ENCODE assay signal across 8 cellular contexts in genomic region chr4:67087897-67088296, GRCh38.
DNase-seq lines count a peak whose midpoint lies in the region; ATAC-seq and TF ChIP-seq lines count a peak whose summit lies in the region.

No MANE protein-coding gene starts in this region.

- DNase-seq in DMS114 treated with DMSO at 0.1 percent for 48 hours (lab: John Stamatoyannopoulos, UW; ENCODE audit: unreplicated experiment) (peak; percentile 0), RWPE1 (ENCODE audit: low spot score) (peak; percentile 5), mammary epithelial cell (peak; percentile 22), midbrain (lab: John Stamatoyannopoulos, UW) (peak; percentile 37), ascending aorta (ENCODE audit: low spot score in 2 of 2) (no peak), cortex of kidney (lab: John Stamatoyannopoulos, UW) (no peak)

- CTCF ChIA-PET in RWPE1 (lab: Yijun Ruan, JAX): interaction anchor here (0.6 to 1.7 kb wide), 7 partner anchors 14 to 306 kb away, joined by 3 to 8 read pairs (median 3); no protein-coding TSS in a partner anchor
- CTCF ChIA-PET in mammary epithelial cell (lab: Charles Lee; ENCODE audit: low non-redundant PET): interaction anchor here (0.6 kb wide), 1 partner anchor 57 kb away, joined by 5 read pairs; no protein-coding TSS in a partner anchor

- peak; percentile 69 for ATAC-seq in GM19372 (IDR thresholded peaks at IDR 0.05; ENCODE audit: low read depth, unreplicated experiment)
- peak; percentile 92 for ATAC-seq in HG03378 (IDR thresholded peaks at IDR 0.05; ENCODE audit: unreplicated experiment)

- peak; percentile 20; the same call in 1 of the 2 replicates for TF ChIP-seq CTCF in RWPE1 (conservative IDR thresholded peaks at IDR 0.05; ENCODE audit: low read depth)
- peak; percentile 79 to 82 for TF ChIP-seq CTCF in mammary epithelial cell (conservative IDR thresholded peaks at IDR 0.05 in 1 of 2, IDR thresholded peaks at IDR 0.05 in 1 of 2; ENCODE audit: extremely low read depth in 1 of 2, insufficient read depth in 1 of 2, low read depth in 1 of 2, low read length in 2 of 2)
- TF ChIP-seq CTCF in ascending aorta (IDR thresholded peaks at IDR 0.05): peak in 1 of 3 experiments; percentile 21

- peaks cover 2% of the 10 kb centered on the region for H3K27me3 ChIP-seq in mammary epithelial cell (ENCODE audit: insufficient read depth, low read length)
- no peaks in the 10 kb centered on the region for H3K27me3 ChIP-seq in ascending aorta

- H3K79me2 ChIP-seq in mammary epithelial cell (ENCODE audit: insufficient read depth, low read length): no peaks in the 10 kb centered on the region

- intact Hi-C loops in mammary epithelial cell (cut with micrococcal nuclease): loop anchor here (1.0 kb wide), 1 partner anchor 239 kb away; no protein-coding TSS in a partner anchor
- intact Hi-C loops in ascending aorta (cut with DNase I): no loop called here

- no peaks in the 10 kb centered on the region for H3K36me3 ChIP-seq in mammary epithelial cell (ENCODE audit: insufficient read depth, low read length)
- H3K36me3 ChIP-seq in ascending aorta: no peaks in the 10 kb centered on the region

- H2AFZ ChIP-seq in mammary epithelial cell (ENCODE audit: low read depth, low read length): no peak overlapping the region

- POLR2A ChIA-PET in RWPE1 (lab: Yijun Ruan, JAX; ENCODE audit: low non-redundant PET): no interaction called here

- H4K20me1 ChIP-seq in mammary epithelial cell (ENCODE audit: insufficient read depth, low read length): no peaks in the 10 kb centered on the region

- dilution Hi-C loops in mammary epithelial cell (cut with HindIII; ENCODE audit: low sequenced_read_pairs): no loop called here

- no peak overlapping the region for H3K9ac ChIP-seq in mammary epithelial cell (ENCODE audit: insufficient read depth, low read length)

- H3K4me1 ChIP-seq in mammary epithelial cell (ENCODE audit: insufficient read depth, low read length): no peaks in the 10 kb centered on the region
- no peaks in the 10 kb centered on the region for H3K4me1 ChIP-seq in ascending aorta

- in situ Hi-C loops in mammary epithelial cell (cut with MboI; ENCODE audit: low sequenced_read_pairs in 2 of 2): no loop called here

- no peak overlapping the region for H3K4me2 ChIP-seq in mammary epithelial cell (ENCODE audit: insufficient read depth, low read depth, low read length)

- 79% methylated on average over 2 of the region's 2 CpGs for WGBS in mammary epithelial cell (ENCODE audit: low coverage, missing lambda C conversion rate)

- H3K9me3 ChIP-seq in mammary epithelial cell (replicated peaks; ENCODE audit: insufficient read depth, low read length) (no peaks in the 10 kb centered on the region), ascending aorta (no peaks in the 10 kb centered on the region)

- H3K27ac ChIP-seq in RWPE1 (no peak overlapping the region), mammary epithelial cell (ENCODE audit: insufficient read depth, low read depth, low read length) (no peak overlapping the region), ascending aorta (no peak overlapping the region)

- BruUV-seq in mammary epithelial cell (replicated peaks; lab: Mats Ljungman, UMichigan): no TSS peak

- H3K4me3 ChIP-seq in mammary epithelial cell (replicated peaks in 1 of 3; ENCODE audit: insufficient read depth in 1 of 3, low read depth in 2 of 3, low read length in 3 of 3): no peak overlapping the region
- no peak overlapping the region for H3K4me3 ChIP-seq in ascending aorta

Comparison
In these comparisons a context has a peak if more than half of its experiments do, and no peak if none do; other contexts are left out.
1. DNase-seq: peak in DMS114 treated with DMSO at 0.1 percent for 48 hours (single experiment), RWPE1 (single experiment), mammary epithelial cell (single experiment) and midbrain (single experiment); none in ascending aorta (0 of 2) and cortex of kidney (single experiment).